Comparison of ENCODE assay signal across 27 cellular contexts in the genomic region with DNA sequence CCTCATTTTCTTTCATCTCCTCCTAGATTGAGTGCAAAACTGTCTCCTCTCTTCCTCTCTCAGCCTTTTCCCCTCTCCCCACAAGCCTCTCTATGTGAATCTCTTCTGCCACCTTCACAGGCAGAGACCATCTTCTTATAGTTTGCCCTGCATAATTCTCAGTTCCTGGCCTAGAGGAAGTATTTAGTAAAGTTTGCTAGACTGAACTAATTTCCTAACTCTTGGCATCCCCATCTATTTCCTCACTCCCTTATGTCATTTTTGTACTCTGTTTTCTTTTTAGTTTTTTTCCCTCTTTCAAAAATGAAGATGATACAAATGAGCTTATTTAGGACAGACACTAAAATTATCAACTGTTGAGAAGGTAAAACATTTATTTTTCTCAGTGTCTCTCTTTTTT.
DNase-seq lines count a peak whose midpoint lies in the region; ATAC-seq and TF ChIP-seq lines count a peak whose summit lies in the region.
"Had no signal": no experiment of that assay in that cellular context is flagged by ENCODE, and none has a peak within 500 bp of the region (broad histone marks: within the 10 kb centered on the region; RNA-seq: fewer than 3 reads in every experiment).

No MANE protein-coding gene starts in this region.

- DNase-seq in Right ventricle myocardium superior (no peak), cardiac septum (ENCODE audit: low spot score) (no peak), SKM-1 treated with dmso at 0.1 percent for 144 hours (lab: John Stamatoyannopoulos, UW; ENCODE audit: unreplicated experiment) (peak; percentile 54), fibroblast of gingiva (ENCODE audit: low read depth) (peak; percentile 46), hypothalamus (lab: John Stamatoyannopoulos, UW) (no peak), osteocyte (ENCODE audit: extremely low spot score, unreplicated experiment) (no peak)
- DNase-seq: ACHN; activated CD4-positive, alpha-beta T cell treated with anti-CD3 and anti-CD28 coated beads, Interleukin-2, amount 50 U/mL, for 1 hour; activated CD8-positive, alpha-beta memory T cell treated with anti-CD3 and anti-CD28 coated beads, Interleukin-2, amount 50 U/mL, for 4 hours; activated effector memory CD4-positive, alpha-beta T cell treated with Interleukin-2 at 50 U/mL for 16 hours; C1 segment of cervical spinal cord; DMS 273 treated with DMSO at 0.1 percent for 48 hours; foreskin melanocyte; NCI-H1417; NCI-H2081 treated with DMSO at 0.1 percent for 48 hours; pancreas; right cardiac atrium; stimulated activated CD4-positive, alpha-beta T cell treated with anti-CD3 and anti-CD28 coated beads, Interleukin-4, amount 100 ng/mL, for 4 hours; stimulated activated naive CD4-positive, alpha-beta T cell treated with Interleukin-2 at 50 U/mL for 16 hours; testis had no signal

- no peaks in the 10 kb centered on the region for H3K4me1 Mint-ChIP-seq in osteocyte (ENCODE audit: unreplicated experiment)
- H3K4me1 Mint-ChIP-seq: IgD-negative memory B cell, nephron had no signal

- H3K36me3 Mint-ChIP-seq in osteocyte (ENCODE audit: unreplicated experiment), result no peaks in the 10 kb centered on the region

- H3K4me3 Mint-ChIP-seq in osteocyte (ENCODE audit: unreplicated experiment), result no peak overlapping the region
- H3K4me3 Mint-ChIP-seq: IgD-negative memory B cell; nephron; T-helper 2 cell treated with Interferon-gamma antibody and Interleukin-4, amounts not matched to agents 5 μg/mL and 100 μg/mL, for 36 hours; WTC11 had no signal

- peaks cover 2% of the 10 kb centered on the region for H3K27me3 Mint-ChIP-seq in osteocyte (ENCODE audit: unreplicated experiment)

- no peak overlapping the region for H3K27ac Mint-ChIP-seq in osteocyte (ENCODE audit: unreplicated experiment)
- H3K27ac Mint-ChIP-seq: IgD-negative memory B cell; nephron; T-helper 2 cell treated with Interferon-gamma antibody and Interleukin-4, amounts not matched to agents 5 μg/mL and 100 μg/mL, for 36 hours; WTC11 had no signal

- ATAC-seq in Right ventricle myocardium superior (ENCODE audit: poor library complexity) (peak; percentile 74), HG03565 (IDR thresholded peaks at IDR 0.05; ENCODE audit: unreplicated experiment) (no peak), GM21528 (IDR thresholded peaks at IDR 0.05; ENCODE audit: low FRiP score, unreplicated experiment) (no peak)
- ATAC-seq: Panc1, pancreas had no signal

- no peaks in the 10 kb centered on the region for H3K9me3 Mint-ChIP-seq in osteocyte (ENCODE audit: unreplicated experiment)

- TF ChIP-seq CTCF in osteocyte (IDR thresholded peaks at IDR 0.05), result no peak

- intact Hi-C loops in Right ventricle myocardium superior (cut with DNase I) (no loop called here), cardiac septum (cut with DNase I) (no loop called here)

Comparison
In these comparisons a context has a peak if more than half of its experiments do, and no peak if none do; other contexts are left out.
1. DNase-seq: peak in SKM-1 treated with dmso at 0.1 percent for 144 hours (single experiment) and fibroblast of gingiva (single experiment); none in Right ventricle myocardium superior (single experiment), cardiac septum (single experiment), hypothalamus (0 of 51) and osteocyte (single experiment).